21 cellular contexts compared by ENCODE assay signal in genomic region chr9:14417230-14417629, GRCh38.
"Had no signal": no experiment of that assay in that cellular context is flagged by ENCODE, and none has a peak within 500 bp of the region (broad histone marks: within the 10 kb centered on the region; RNA-seq: fewer than 3 reads in every experiment).

No MANE protein-coding gene starts in this region.

- H3K27me3 ChIP-seq: dorsolateral prefrontal cortex, esophagus muscularis mucosa had no signal

- H3K4me3 ChIP-seq: dorsolateral prefrontal cortex, esophagus muscularis mucosa, smooth muscle cell had no signal

- H3K9me3 Mint-ChIP-seq: activated B cell treated with CpG ODN at 0.5 μM for 24 hours; activated CD4-positive, alpha-beta T cell treated with anti-CD3 and anti-CD28 coated beads, Interleukin-2, amount 10 ng/mL, durations not matched to agents 24 days and 14 days; activated T-helper 2 cell treated with anti-CD3 and anti-CD28 coated beads, Interferon-gamma antibody, Interleukin-2, Interleukin-4, amounts not matched to agents 10 μg/mL and 5 μg/mL and 100 μg/mL, durations not matched to agents 14 hours and 24 hours and 36 hours; stimulated activated naive B cell treated with anti-CD40 and anti-IgM and Interleukin-4, amounts not matched to agents 10 μg/mL and 1 μg/mL and 100 μg/mL, for 72 hours had no signal

- FAIRE-seq: endometrium, TTC549 had no signal

- H3K27ac ChIP-seq: dorsolateral prefrontal cortex, esophagus muscularis mucosa had no signal

- ATAC-seq: left colon; naive thymus-derived CD4-positive, alpha-beta T cell; stimulated activated naive B cell treated with anti-CD40 and anti-IgM and Interleukin-4, amounts not matched to agents 10 μg/mL and 1 μg/mL and 100 μg/mL, for 72 hours had no signal

- H3K36me3 Mint-ChIP-seq: brain; naive thymus-derived CD4-positive, alpha-beta T cell; stimulated activated naive B cell treated with anti-CD40 and anti-IgM and Interleukin-4, amounts not matched to agents 10 μg/mL and 1 μg/mL and 100 μg/mL, for 72 hours; type B pancreatic cell had no signal

- DNase-seq: activated B cell treated with CpG ODN at 0.5 μM for 24 hours; activated CD4-positive, alpha-beta T cell treated with anti-CD3 and anti-CD28 coated beads, Interleukin-2, amount 10 ng/mL, durations not matched to agents 24 days and 14 days; activated CD8-positive, alpha-beta memory T cell treated with anti-CD3 and anti-CD28 coated beads for 24 hours; activated naive CD4-positive, alpha-beta T cell treated with anti-CD3 and anti-CD28 coated beads, Interleukin-2, amount 50 U/mL, for 16 hours; activated T-cell treated with anti-CD3 and anti-CD28 coated beads for 4 hours; amniotic stem cell; dorsolateral prefrontal cortex; hypothalamus; left colon; naive thymus-derived CD4-positive, alpha-beta T cell; posterior cingulate gyrus; stimulated activated naive B cell treated with anti-CD40 and anti-IgM and Interleukin-4, amounts not matched to agents 10 μg/mL and 1 μg/mL and 100 μg/mL, for 72 hours; substantia nigra; T-helper 2 cell had no signal

- H3K4me3 Mint-ChIP-seq: activated B cell treated with CpG ODN at 0.5 μM for 24 hours; activated CD4-positive, alpha-beta T cell treated with anti-CD3 and anti-CD28 coated beads, Interleukin-2, amount 10 ng/mL, durations not matched to agents 24 days and 14 days; brain; naive thymus-derived CD4-positive, alpha-beta T cell; stimulated activated naive B cell treated with anti-CD40 and anti-IgM and Interleukin-4, amounts not matched to agents 10 μg/mL and 1 μg/mL and 100 μg/mL, for 72 hours; type B pancreatic cell had no signal

- H3K27me3 Mint-ChIP-seq: activated B cell treated with CpG ODN at 0.5 μM for 24 hours; activated CD4-positive, alpha-beta T cell treated with anti-CD3 and anti-CD28 coated beads, Interleukin-2, amount 10 ng/mL, durations not matched to agents 24 days and 14 days; brain; stimulated activated naive B cell treated with anti-CD40 and anti-IgM and Interleukin-4, amounts not matched to agents 10 μg/mL and 1 μg/mL and 100 μg/mL, for 72 hours; type B pancreatic cell had no signal

- H3K36me3 ChIP-seq: esophagus muscularis mucosa had no signal

- H3K4me2 ChIP-seq: smooth muscle cell had no signal

- H3K27ac Mint-ChIP-seq: activated B cell treated with CpG ODN at 0.5 μM for 24 hours; activated CD4-positive, alpha-beta T cell treated with anti-CD3 and anti-CD28 coated beads, Interleukin-2, amount 10 ng/mL, durations not matched to agents 24 days and 14 days; activated T-helper 2 cell treated with anti-CD3 and anti-CD28 coated beads, Interferon-gamma antibody, Interleukin-2, Interleukin-4, amounts not matched to agents 10 μg/mL and 5 μg/mL and 100 μg/mL, durations not matched to agents 14 hours and 24 hours and 36 hours; naive thymus-derived CD4-positive, alpha-beta T cell; stimulated activated naive B cell treated with anti-CD40 and anti-IgM and Interleukin-4, amounts not matched to agents 10 μg/mL and 1 μg/mL and 100 μg/mL, for 72 hours; type B pancreatic cell had no signal

- H3K4me1 Mint-ChIP-seq: activated B cell treated with CpG ODN at 0.5 μM for 24 hours; activated CD4-positive, alpha-beta T cell treated with anti-CD3 and anti-CD28 coated beads, Interleukin-2, amount 10 ng/mL, durations not matched to agents 24 days and 14 days; naive thymus-derived CD4-positive, alpha-beta T cell; stimulated activated naive B cell treated with anti-CD40 and anti-IgM and Interleukin-4, amounts not matched to agents 10 μg/mL and 1 μg/mL and 100 μg/mL, for 72 hours had no signal
